In genomic region chrX:56505866-56506265, GRCh38 we compare ENCODE assay signal across 1 cellular context.
TF ChIP-seq lines count a peak whose summit lies in the region.

No MANE protein-coding gene starts in this region.

TF ChIP-seq in HepG2, 621 proteins besides CTCF, POLR2A, EP300 and RAD21:
- TF ChIP-seq SOX6 (IDR thresholded peaks at IDR 0.05) (no peak), SOX6 (CRISPR knock-in tag; IDR thresholded peaks at IDR 0.05) (no peak), FOXK1 (CRISPR knock-in tag; IDR thresholded peaks at IDR 0.05; ENCODE audit: borderline replicate concordance, low read depth) (no peak), ZNF703 (CRISPR knock-in tag; IDR thresholded peaks at IDR 0.05; ENCODE audit: borderline replicate concordance) (no peak), MTA1 (CRISPR knock-in tag; IDR thresholded peaks at IDR 0.05; ENCODE audit: borderline replicate concordance) (no peak), ZNF430 (CRISPR knock-in tag; IDR thresholded peaks at IDR 0.05) (no peak)
- TF ChIP-seq, protein P1, sequence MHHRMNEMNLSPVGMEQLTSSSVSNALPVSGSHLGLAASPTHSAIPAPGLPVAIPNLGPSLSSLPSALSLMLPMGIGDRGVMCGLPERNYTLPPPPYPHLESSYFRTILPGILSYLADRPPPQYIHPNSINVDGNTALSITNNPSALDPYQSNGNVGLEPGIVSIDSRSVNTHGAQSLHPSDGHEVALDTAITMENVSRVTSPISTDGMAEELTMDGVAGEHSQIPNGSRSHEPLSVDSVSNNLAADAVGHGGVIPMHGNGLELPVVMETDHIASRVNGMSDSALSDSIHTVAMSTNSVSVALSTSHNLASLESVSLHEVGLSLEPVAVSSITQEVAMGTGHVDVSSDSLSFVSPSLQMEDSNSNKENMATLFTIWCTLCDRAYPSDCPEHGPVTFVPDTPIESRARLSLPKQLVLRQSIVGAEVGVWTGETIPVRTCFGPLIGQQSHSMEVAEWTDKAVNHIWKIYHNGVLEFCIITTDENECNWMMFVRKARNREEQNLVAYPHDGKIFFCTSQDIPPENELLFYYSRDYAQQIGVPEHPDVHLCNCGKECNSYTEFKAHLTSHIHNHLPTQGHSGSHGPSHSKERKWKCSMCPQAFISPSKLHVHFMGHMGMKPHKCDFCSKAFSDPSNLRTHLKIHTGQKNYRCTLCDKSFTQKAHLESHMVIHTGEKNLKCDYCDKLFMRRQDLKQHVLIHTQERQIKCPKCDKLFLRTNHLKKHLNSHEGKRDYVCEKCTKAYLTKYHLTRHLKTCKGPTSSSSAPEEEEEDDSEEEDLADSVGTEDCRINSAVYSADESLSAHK (CRISPR knock-in tag; IDR thresholded peaks at IDR 0.05; ENCODE audit: borderline replicate concordance): no peak
